30 cellular contexts compared by ENCODE assay signal in the genomic region with DNA sequence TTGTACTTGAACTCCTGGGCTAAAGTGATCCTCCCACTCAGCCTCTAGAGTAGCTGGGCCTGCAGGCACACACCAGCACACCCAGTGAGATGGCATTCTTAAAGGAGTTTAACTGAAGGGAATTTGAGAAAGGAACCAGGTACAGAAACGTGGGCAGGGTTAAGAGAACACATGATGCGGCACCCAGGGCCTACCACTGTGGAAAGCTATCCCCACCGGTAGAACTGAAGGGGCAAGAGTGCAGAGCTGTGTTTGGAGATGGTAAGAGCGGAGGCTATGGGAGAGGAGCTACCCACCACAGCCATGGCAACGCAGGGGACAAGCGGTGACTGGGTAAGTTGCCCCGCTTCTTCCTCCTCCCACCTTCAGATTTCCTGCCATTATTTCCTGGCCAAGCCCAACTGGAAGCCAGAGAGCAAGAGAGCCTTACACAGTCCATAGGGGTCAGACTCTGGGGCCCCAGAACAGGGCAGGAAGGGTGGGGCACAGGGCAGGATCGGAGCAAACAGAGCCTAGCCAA.
"Had no signal": no experiment of that assay in that cellular context is flagged by ENCODE, and none has a peak within 500 bp of the region (broad histone marks: within the 10 kb centered on the region; RNA-seq: fewer than 3 reads in every experiment).

No MANE protein-coding gene starts in this region.

- H3K36me3 ChIP-seq: brain microvascular endothelial cell, gastrocnemius medialis, heart left ventricle, WERI-Rb-1 had no signal

- DNase-seq: activated B cell treated with CpG ODN at 0.5 μM for 24 hours; activated CD4-positive, alpha-beta memory T cell treated with anti-CD3 and anti-CD28 coated beads for 36 hours; activated CD4-positive, alpha-beta T cell treated with anti-CD3 and anti-CD28 coated beads for 48 hours; activated CD4-positive, alpha-beta T cell treated with anti-CD3 and anti-CD28 coated beads, Interleukin-2, amount 50 U/mL, for 1 hour; activated CD8-positive, alpha-beta memory T cell treated with anti-CD3 and anti-CD28 coated beads for 24 hours; activated effector memory CD4-positive, alpha-beta T cell treated with Interleukin-2 at 50 U/mL for 16 hours; activated gamma-delta T cell treated with Interleukin-2 at 50 U/mL for 16 hours; activated naive CD4-positive, alpha-beta T cell treated with anti-CD3 and anti-CD28 coated beads, Interleukin-2, amount 50 U/mL, for 16 hours; activated naive CD4-positive, alpha-beta T cell treated with Interleukin-2 at 50 U/mL for 16 hours; activated T-cell treated with anti-CD3 and anti-CD28 coated beads, Interleukin-2, amount 50 U/mL, for 4 hours; amniotic stem cell; anterior cingulate cortex; brain microvascular endothelial cell; caudate nucleus; cortex of kidney; effector memory CD4-positive, alpha-beta T cell; endodermal cell; foreskin keratinocyte; gastrocnemius medialis; glutamatergic neuron; heart left ventricle; T-helper 1 cell; T-helper 17 cell; T1000; WERI-Rb-1 had no signal

- H3K27ac Mint-ChIP-seq: activated B cell treated with CpG ODN at 0.5 μM for 24 hours; activated CD4-positive, alpha-beta memory T cell treated with anti-CD3 and anti-CD28 coated beads for 36 hours; activated naive CD8-positive, alpha-beta T cell; activated T-helper 17 cell treated with anti-CD3 and anti-CD28 coated beads, Interleukin-2, amount 50 U/mL, for 72 hours; endodermal cell; T-helper 17 cell; T-helper 2 cell treated with Interferon-gamma antibody and Interleukin-4, amounts not matched to agents 5 μg/mL and 100 μg/mL, for 36 hours had no signal

- H3K27me3 ChIP-seq: brain microvascular endothelial cell, foreskin keratinocyte, gastrocnemius medialis, heart left ventricle had no signal

- H3K4me1 ChIP-seq: gastrocnemius medialis had no signal

- H3K9me3 ChIP-seq: gastrocnemius medialis, heart left ventricle had no signal

- H3K4me3 Mint-ChIP-seq: activated B cell treated with CpG ODN at 0.5 μM for 24 hours; activated CD4-positive, alpha-beta memory T cell treated with anti-CD3 and anti-CD28 coated beads for 36 hours; activated naive CD8-positive, alpha-beta T cell; activated T-cell treated with anti-CD3 and anti-CD28 coated beads, Interleukin-2, amount 50 U/mL, for 4 hours; activated T-helper 17 cell treated with anti-CD3 and anti-CD28 coated beads, Interleukin-2, amount 50 U/mL, for 72 hours; endodermal cell; T-helper 17 cell; T-helper 2 cell treated with Interferon-gamma antibody and Interleukin-4, amounts not matched to agents 5 μg/mL and 100 μg/mL, for 36 hours had no signal

- H3K27ac ChIP-seq: brain microvascular endothelial cell, foreskin keratinocyte, gastrocnemius medialis, heart left ventricle, WERI-Rb-1 had no signal

- H3K27me3 Mint-ChIP-seq: activated B cell treated with CpG ODN at 0.5 μM for 24 hours, T-helper 17 cell had no signal

- H3K4me1 Mint-ChIP-seq: activated B cell treated with CpG ODN at 0.5 μM for 24 hours; activated T-helper 17 cell treated with anti-CD3 and anti-CD28 coated beads, Interleukin-2, amount 50 U/mL, for 72 hours; T-helper 17 cell had no signal

- H3K4me3 ChIP-seq: gastrocnemius medialis, heart left ventricle had no signal

- H3K9me3 Mint-ChIP-seq: activated B cell treated with CpG ODN at 0.5 μM for 24 hours; activated CD4-positive, alpha-beta memory T cell treated with anti-CD3 and anti-CD28 coated beads for 36 hours; activated T-cell treated with anti-CD3 and anti-CD28 coated beads, Interleukin-2, amount 50 U/mL, for 4 hours; endodermal cell; T-helper 2 cell treated with Interferon-gamma antibody and Interleukin-4, amounts not matched to agents 5 μg/mL and 100 μg/mL, for 36 hours had no signal

- ATAC-seq: activated CD4-positive, CD25-positive, alpha-beta regulatory T cell treated with anti-CD3 and anti-CD28 coated beads, Interleukin-2, amount 50 U/mL, for 24 hours; activated T-cell treated with anti-CD3 and anti-CD28 coated beads, Interleukin-2, amount 50 U/mL, for 4 hours; activated T-helper 17 cell treated with anti-CD3 and anti-CD28 coated beads, Interleukin-2, amount 50 U/mL, for 72 hours; esophagus mucosa; foreskin keratinocyte; gastrocnemius medialis; heart left ventricle; T-helper 17 cell had no signal

- H3K36me3 Mint-ChIP-seq: activated CD4-positive, alpha-beta memory T cell treated with anti-CD3 and anti-CD28 coated beads for 36 hours; activated naive CD8-positive, alpha-beta T cell had no signal
